ENCODE assay signal across 12 cellular contexts in genomic region chr4:76435689-76436176, GRCh38. TPM values are rescaled to one million over a fixed set of nuclear protein-coding genes. Genes with fewer than 3 reads are reported as not detected.
A peak's percentile ranks its signal among the peaks of the same experiment; 100 is the strongest.
DNase-seq lines count a peak whose midpoint lies in the region; ATAC-seq and TF ChIP-seq lines count a peak whose summit lies in the region.
"Had no signal": no experiment of that assay in that cellular context is flagged by ENCODE, and none has a peak within 500 bp of the region (broad histone marks: within the 10 kb centered on the region; RNA-seq: fewer than 3 reads in every experiment).

No MANE protein-coding gene starts in this region.

- H3K36me3 ChIP-seq in SK-N-MC (ENCODE audit: insufficient read depth, low read length), result no peaks in the 10 kb centered on the region
- no peaks in the 10 kb centered on the region for H3K36me3 ChIP-seq in aorta (ENCODE audit: control insufficient read depth in 1 of 2, insufficient read depth in 2 of 2, low read length in 1 of 2)
- no peaks in the 10 kb centered on the region for H3K36me3 ChIP-seq in CD8-positive, alpha-beta memory T cell (ENCODE audit: insufficient read depth, low read length)
- H3K36me3 ChIP-seq: WERI-Rb-1 had no signal

- no peaks in the 10 kb centered on the region for H3K9me3 ChIP-seq in SK-N-MC (ENCODE audit: low read depth, low read length)
- no peaks in the 10 kb centered on the region for H3K9me3 ChIP-seq in aorta (ENCODE audit: control insufficient read depth, low read length)
- H3K9me3 ChIP-seq in CD8-positive, alpha-beta memory T cell (ENCODE audit: low read length), result no peaks in the 10 kb centered on the region

- H3K4me1 ChIP-seq in aorta (ENCODE audit: control insufficient read depth in 1 of 2, insufficient read depth in 2 of 2, low read length in 2 of 2), result peaks cover 0 to 7% of the 10 kb centered on the region in 2 donors
- no peaks in the 10 kb centered on the region for H3K4me1 ChIP-seq in CD8-positive, alpha-beta memory T cell (ENCODE audit: insufficient read depth, low read length)

- DNase-seq in SK-N-MC (ENCODE audit: low read depth, low spot score) (no peak), fibroblast of the aortic adventitia (ENCODE audit: low read depth) (peak; percentile 42), naive B cell (no peak), aorta (no peak), NOMO-1 treated with DMSO at 0.1 percent for 48 hours (lab: John Stamatoyannopoulos, UW; ENCODE audit: unreplicated experiment) (no peak), GM13976 (ENCODE audit: low spot score) (no peak)
- DNase-seq in CD8-positive, alpha-beta memory T cell, result no peak
- DNase-seq: NCI-H1930, WERI-Rb-1 had no signal

- TF ChIP-seq CTCF in fibroblast of the aortic adventitia (IDR thresholded peaks at IDR 0.05; ENCODE audit: insufficient read depth, low read length) (peak; percentile 15), GM13976 (IDR thresholded peaks at IDR 0.05; ENCODE audit: borderline replicate concordance, control extremely low read depth, extremely low read depth, insufficient read depth, missing control alignments) (no peak)

- POLR2A ChIA-PET in CD8-positive, alpha-beta memory T cell (lab: Charles Lee), result no interaction called here

- WGBS in aorta, 2 donors, result 8 to 10% methylated on average over 5 of the region's 5 CpGs

- peak overlapping the region in 6 of 8 donors; percentile 12 to 82 (median 30) for H3K4me3 Mint-ChIP-seq in naive B cell
- no peak overlapping the region for H3K4me3 Mint-ChIP-seq in CD8-positive, alpha-beta memory T cell
- H3K4me3 Mint-ChIP-seq: stimulated activated memory B cell treated with anti-CD40 and anti-IgM and Interleukin-4, amounts not matched to agents 10 μg/mL and 1 μg/mL and 100 μg/mL, for 72 hours had no signal

- peak overlapping the region; percentile 66 for H3K27ac ChIP-seq in SK-N-MC
- peak overlapping the region; percentile 42 to 76 for H3K27ac ChIP-seq in aorta (ENCODE audit: low read depth in 1 of 2, low read length in 2 of 2)
- no peak overlapping the region for H3K27ac ChIP-seq in CD8-positive, alpha-beta memory T cell (ENCODE audit: low read depth, low read length)
- H3K27ac ChIP-seq: WERI-Rb-1 had no signal

- H3K4me1 Mint-ChIP-seq in naive B cell, result peaks cover 4 to 25% (median 11%) of the 10 kb centered on the region in 3 donors
- peaks cover 0 to 1% (median 0%) of the 10 kb centered on the region in 3 donors for H3K4me1 Mint-ChIP-seq in CD8-positive, alpha-beta memory T cell

- peak overlapping the region in 2 of 6 donors; percentile 10 to 11 for H3K27ac Mint-ChIP-seq in naive B cell
- H3K27ac Mint-ChIP-seq in CD8-positive, alpha-beta memory T cell, result no peak overlapping the region
- H3K27ac Mint-ChIP-seq: activated T-helper 2 cell treated with anti-CD3 and anti-CD28 coated beads, Interferon-gamma antibody, Interleukin-2, Interleukin-4, amounts not matched to agents 10 μg/mL and 5 μg/mL and 100 μg/mL, durations not matched to agents 14 hours and 24 hours and 36 hours; stimulated activated memory B cell treated with anti-CD40 and anti-IgM and Interleukin-4, amounts not matched to agents 10 μg/mL and 1 μg/mL and 100 μg/mL, for 72 hours had no signal

- intact Hi-C loops in aorta (cut with DNase I), result loop anchor here in 1 of 2 donors (5.0 to 10.0 kb wide), 2 partner anchors 62 to 251 kb away; no protein-coding TSS in a partner anchor

- in situ Hi-C loops in GM13976 (cut with MboI; ENCODE audit: low sequenced_read_pairs, unreplicated experiment), result loop anchor here (5.0 kb wide), 1 partner anchor 67 kb away; no protein-coding TSS in a partner anchor

- H3K36me3 Mint-ChIP-seq in naive B cell, result no peaks in the 10 kb centered on the region
- no peaks in the 10 kb centered on the region for H3K36me3 Mint-ChIP-seq in CD8-positive, alpha-beta memory T cell
- H3K36me3 Mint-ChIP-seq: stimulated activated memory B cell treated with anti-CD40 and anti-IgM and Interleukin-4, amounts not matched to agents 10 μg/mL and 1 μg/mL and 100 μg/mL, for 72 hours had no signal

- ATAC-seq in naive B cell (ENCODE audit: low read depth in 2 of 2) (no peak), aorta (ENCODE audit: low FRiP score) (peak; percentile 53)
- ATAC-seq: stimulated activated memory B cell treated with anti-CD40 and anti-IgM and Interleukin-4, amounts not matched to agents 10 μg/mL and 1 μg/mL and 100 μg/mL, for 72 hours had no signal

- peak overlapping the region; percentile 73 for H3K4me3 ChIP-seq in SK-N-MC
- H3K4me3 ChIP-seq in fibroblast of the aortic adventitia (ENCODE audit: low read depth, low read length), result peak overlapping the region; percentile 41
- H3K4me3 ChIP-seq in aorta (ENCODE audit: low read length in 2 of 2), result peak overlapping the region; percentile 62 to 92
- H3K4me3 ChIP-seq in CD8-positive, alpha-beta memory T cell (ENCODE audit: low read length), result no peak overlapping the region
- H3K4me3 ChIP-seq: lung had no signal

- H3K27me3 Mint-ChIP-seq in naive B cell, result peaks cover 20 to 27% (median 24%) of the 10 kb centered on the region in 3 donors
- H3K27me3 Mint-ChIP-seq in CD8-positive, alpha-beta memory T cell, result peaks cover 15 to 51% of the 10 kb centered on the region in 2 donors

- H3K9ac ChIP-seq in SK-N-MC (ENCODE audit: insufficient read length), result peak overlapping the region; percentile 52

- H3K27me3 ChIP-seq in aorta (ENCODE audit: control insufficient read depth in 1 of 2, insufficient read depth in 2 of 2, low read length in 1 of 2), result no peaks in the 10 kb centered on the region
- peaks cover 5% of the 10 kb centered on the region for H3K27me3 ChIP-seq in CD8-positive, alpha-beta memory T cell (ENCODE audit: insufficient read depth, low read length, poor library complexity, severe bottlenecking)

- peaks cover 0 to 10% (median 0%) of the 10 kb centered on the region in 7 donors for H3K9me3 Mint-ChIP-seq in naive B cell
- H3K9me3 Mint-ChIP-seq in CD8-positive, alpha-beta memory T cell, result peaks cover 0 to 4% (median 0%) of the 10 kb centered on the region in 5 donors
- H3K9me3 Mint-ChIP-seq: activated T-helper 2 cell treated with anti-CD3 and anti-CD28 coated beads, Interferon-gamma antibody, Interleukin-2, Interleukin-4, amounts not matched to agents 10 μg/mL and 5 μg/mL and 100 μg/mL, durations not matched to agents 14 hours and 24 hours and 36 hours had no signal

- CTCF ChIA-PET in CD8-positive, alpha-beta memory T cell (lab: Charles Lee), result no interaction called here

RNA-seq across cellular contexts. Expression of gene SHROOM3, which starts 0.7 kb away (rescaled TPM):
- total RNA-seq in fibroblast of the aortic adventitia (ENCODE audit: low replicate concordance), result 1.6 and 18.0 TPM in 2 replicates
- polyA plus RNA-seq in naive B cell (ENCODE audit: low read depth in 6 of 6), result under 1 TPM in 3 of 6 donors, not detected in 3; 0.40 to 0.95 (median 0.69) TPM
- 100 to 1,000 TPM in 1 of 2 donors, 10 to 100 TPM in 1; 51.3 to 173 TPM for total RNA-seq in aorta
- 10 to 100 TPM; 14.1 to 14.3 TPM for polyA plus RNA-seq in aorta
- not detected for total RNA-seq in CD8-positive, alpha-beta memory T cell
- polyA plus RNA-seq in CD8-positive, alpha-beta memory T cell, result not detected
- total RNA-seq: activated T-helper 2 cell treated with anti-CD3 and anti-CD28 coated beads, Interferon-gamma antibody, Interleukin-2, Interleukin-4, amounts not matched to agents 10 μg/mL and 5 μg/mL and 100 μg/mL, durations not matched to agents 14 hours and 24 hours and 36 hours had no signal

RNA-seq across cellular contexts. Expression of gene CCDC158, which starts 14.8 kb away (rescaled TPM):
- total RNA-seq in fibroblast of the aortic adventitia (ENCODE audit: low replicate concordance), result 0.65 and 0.90 TPM in 2 replicates
- polyA plus RNA-seq in naive B cell (ENCODE audit: low read depth in 6 of 6), result not detected
- total RNA-seq in aorta, result 1 to 10 TPM; 1.6 to 1.9 TPM
- 1 to 10 TPM in 1 of 2 donors, under 1 TPM in 1; 0.63 to 1.2 TPM for polyA plus RNA-seq in aorta
- not detected for total RNA-seq in CD8-positive, alpha-beta memory T cell
- polyA plus RNA-seq in CD8-positive, alpha-beta memory T cell, result not detected
- total RNA-seq: activated T-helper 2 cell treated with anti-CD3 and anti-CD28 coated beads, Interferon-gamma antibody, Interleukin-2, Interleukin-4, amounts not matched to agents 10 μg/mL and 5 μg/mL and 100 μg/mL, durations not matched to agents 14 hours and 24 hours and 36 hours had no signal

Comparison
In these comparisons a context has a peak if more than half of its experiments do, and no peak if none do; other contexts are left out.
1. H3K4me3 Mint-ChIP-seq: peak in naive B cell (6 of 8); none in CD8-positive, alpha-beta memory T cell (0 of 7).